ENCODE assay signal across 1 cellular context in the genomic region with DNA sequence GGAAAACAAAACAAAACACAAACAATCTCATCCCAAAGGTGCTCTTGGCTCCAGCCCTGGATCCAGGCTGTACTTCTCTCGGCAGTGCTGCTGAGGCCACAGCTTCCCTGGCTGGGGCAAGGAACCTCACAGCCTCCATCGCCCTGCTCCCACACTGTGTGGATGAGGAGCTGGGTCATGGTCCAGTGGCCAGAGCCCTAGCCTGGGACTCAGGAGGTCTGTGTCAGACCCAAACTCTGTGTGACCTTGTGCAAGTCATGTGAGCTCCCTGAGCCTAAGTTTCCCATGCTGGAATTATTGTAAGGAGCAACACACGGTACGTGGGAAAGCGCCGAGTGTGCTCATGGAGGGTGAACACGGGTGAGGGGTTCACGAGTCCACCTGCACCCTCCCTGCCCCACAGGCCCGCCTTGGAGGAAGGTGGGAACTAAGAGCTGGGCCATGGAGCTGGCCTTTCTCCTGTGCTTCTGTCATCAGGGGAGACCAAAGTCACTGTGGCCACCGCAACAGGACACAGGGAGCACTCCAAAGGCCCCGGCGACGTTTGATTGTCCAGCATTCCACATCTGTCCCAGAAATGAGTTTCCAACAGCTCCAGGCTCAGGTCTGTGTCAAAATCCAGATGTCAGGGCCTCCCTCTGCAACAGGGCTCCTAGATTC.
TF ChIP-seq lines count a peak whose summit lies in the region.

No MANE protein-coding gene starts in this region.

TF ChIP-seq in GM12878, 131 proteins besides CTCF, POLR2A, EP300 and RAD21:
- TF ChIP-seq FOXK2 (IDR thresholded peaks at IDR 0.05) (no peak), LARP7 (IDR thresholded peaks at IDR 0.05) (no peak), PAX5 (IDR thresholded peaks at IDR 0.05; ENCODE audit: borderline replicate concordance, low read depth, low read length) (peak; percentile 62; the same call in 1 of the 2 replicates), CHD2 (IDR thresholded peaks at IDR 0.05; ENCODE audit: borderline replicate concordance, low read depth, low read length) (no peak), NBN (IDR thresholded peaks at IDR 0.05) (no peak)
